25 cellular contexts compared by ENCODE assay signal in genomic region chr2:238883315-238884004, GRCh38. TPM values are rescaled to one million over a fixed set of nuclear protein-coding genes. Genes with fewer than 3 reads are reported as not detected.
A peak's percentile ranks its signal among the peaks of the same experiment; 100 is the strongest.
DNase-seq lines count a peak whose midpoint lies in the region; ATAC-seq and TF ChIP-seq lines count a peak whose summit lies in the region.
"Had no signal": no experiment of that assay in that cellular context is flagged by ENCODE, and none has a peak within 500 bp of the region (broad histone marks: within the 10 kb centered on the region; RNA-seq: fewer than 3 reads in every experiment).

No MANE protein-coding gene starts in this region.

- intact Hi-C loops in vagina (cut with DNase I): no loop called here

- H3K4me1 ChIP-seq in osteoblast (ENCODE audit: insufficient read depth, low read length) (peaks cover 21% of the 10 kb centered on the region), vagina (peaks cover 48% of the 10 kb centered on the region)
- H3K4me1 ChIP-seq: body of pancreas, foreskin keratinocyte had no signal

- H3K79me2 ChIP-seq in osteoblast (ENCODE audit: insufficient read depth, low read length): no peaks in the 10 kb centered on the region

- H3K4me3 ChIP-seq in fibroblast of mammary gland (ENCODE audit: control insufficient read depth, low read depth, low read length) (no peak overlapping the region), osteoblast (ENCODE audit: insufficient read depth, low read length) (peak overlapping the region; percentile 42), vagina (peak overlapping the region in 1 of 2 donors; percentile 26)
- H3K4me3 ChIP-seq: body of pancreas, PC-9, thyroid gland had no signal

- TF ChIP-seq POLR2A in vagina (IDR thresholded peaks at IDR 0.05): no peak

- no peak for TF ChIP-seq CTCF in fibroblast of mammary gland (conservative IDR thresholded peaks at IDR 0.05; ENCODE audit: control insufficient read depth, insufficient read depth, low read depth, low read length)
- no peak for TF ChIP-seq CTCF in osteoblast (IDR thresholded peaks at IDR 0.05; ENCODE audit: extremely low read depth, low read depth, low read length)
- no peak for TF ChIP-seq CTCF in vagina (IDR thresholded peaks at IDR 0.05)

- H4K20me1 ChIP-seq in osteoblast (ENCODE audit: insufficient read depth, low read length): peaks cover 35% of the 10 kb centered on the region

- no peak for ATAC-seq in HG03280 (IDR thresholded peaks at IDR 0.05; ENCODE audit: unreplicated experiment)
- ATAC-seq: body of pancreas; foreskin keratinocyte; stimulated activated memory B cell treated with anti-CD40 and anti-IgM and Interleukin-4, amounts not matched to agents 10 μg/mL and 1 μg/mL and 100 μg/mL, for 72 hours; WTC11 had no signal

- no peak overlapping the region for H3K27ac ChIP-seq in osteoblast (ENCODE audit: low read depth, low read length)
- peak overlapping the region; percentile 72 for H3K27ac ChIP-seq in vagina
- H3K27ac ChIP-seq: 22Rv1, body of pancreas, foreskin keratinocyte, PC-9 had no signal

- H3K9me3 ChIP-seq in osteoblast (ENCODE audit: low read depth, low read length) (no peaks in the 10 kb centered on the region), vagina (no peaks in the 10 kb centered on the region)
- H3K9me3 ChIP-seq: body of pancreas, thyroid gland had no signal

- peak; percentile 44 for DNase-seq in NCI-H82 (lab: John Stamatoyannopoulos, UW)
- DNase-seq in NCI-H82 treated with DMSO at 0.1 percent for 48 hours (lab: John Stamatoyannopoulos, UW; ENCODE audit: unreplicated experiment): no peak
- peak; percentile 69 for DNase-seq in fibroblast of mammary gland (ENCODE audit: low read depth)
- no peak for DNase-seq in osteoblast (ENCODE audit: insufficient read length, low spot score, missing footprints)
- no peak for DNase-seq in vagina (ENCODE audit: extremely low spot score in 2 of 2)
- no peak for DNase-seq in activated CD4-positive, CD25-positive, alpha-beta regulatory T cell treated with anti-CD3 and anti-CD28 coated beads, Interleukin-2, amount 50 U/mL, for 72 hours
- DNase-seq in activated naive CD4-positive, alpha-beta T cell (lab: John Stamatoyannopoulos, UW): no peak
- DNase-seq: activated CD4-positive, alpha-beta memory T cell treated with anti-CD3 and anti-CD28 coated beads, Interleukin-2, amount 10 ng/mL, durations not matched to agents 7 days and 5 days; activated naive CD4-positive, alpha-beta T cell treated with anti-CD3 and anti-CD28 coated beads, Interleukin-2, amount 50 U/mL, for 16 hours; activated T-cell treated with anti-CD3 and anti-CD28 coated beads, Interleukin-2, amount 50 U/mL, for 1 hour; body of pancreas; cortex of kidney; DMS 273 treated with DMSO at 0.1 percent for 48 hours; foreskin keratinocyte; GDM1; kidney glomerular epithelial cell; MM.1S; NCI-H146; PC-9; thyroid gland had no signal

- H3K27me3 ChIP-seq in osteoblast (ENCODE audit: insufficient read depth, low read length): no peaks in the 10 kb centered on the region
- no peaks in the 10 kb centered on the region for H3K27me3 ChIP-seq in vagina
- H3K27me3 ChIP-seq: body of pancreas, foreskin keratinocyte, thyroid gland had no signal

- no peaks in the 10 kb centered on the region for H3K36me3 ChIP-seq in osteoblast (ENCODE audit: insufficient read depth, low read length)
- no peaks in the 10 kb centered on the region for H3K36me3 ChIP-seq in vagina
- H3K36me3 ChIP-seq: thyroid gland had no signal

- H3K4me2 ChIP-seq in osteoblast (ENCODE audit: insufficient read depth, low read length): peak overlapping the region; percentile 72
- H3K4me2 ChIP-seq: PC-9 had no signal

- H2AFZ ChIP-seq in osteoblast (ENCODE audit: low read length): no peak overlapping the region
- H2AFZ ChIP-seq: PC-9 had no signal

RNA-seq across cellular contexts. Expression of gene TWIST2, which starts 35.6 kb away (rescaled TPM):
- 9.4 TPM in 2 replicates for total RNA-seq in osteoblast
- 214 TPM for total RNA-seq in vagina
- total RNA-seq: activated CD4-positive, alpha-beta memory T cell treated with anti-CD3 and anti-CD28 coated beads, Interleukin-2, amount 10 ng/mL, durations not matched to agents 7 days and 5 days; T-helper 2 cell treated with Interferon-gamma antibody and Interleukin-4, amounts not matched to agents 100 ng/mL and 5 ng/mL, for 36 hours had no signal

Comparison
In these comparisons a context has a peak if more than half of its experiments do, and no peak if none do; other contexts are left out.
1. DNase-seq: peak in NCI-H82 (single experiment) and fibroblast of mammary gland (single experiment); none in NCI-H82 treated with DMSO at 0.1 percent for 48 hours (single experiment), osteoblast (single experiment), vagina (0 of 2), activated CD4-positive, CD25-positive, alpha-beta regulatory T cell treated with anti-CD3 and anti-CD28 coated beads, Interleukin-2, amount 50 U/mL, for 72 hours (single experiment) and activated naive CD4-positive, alpha-beta T cell (0 of 4).
2. RNA of gene TWIST2, which starts 35.6 kb away (total RNA-seq): 214 TPM in vagina (single experiment); 9.4 TPM in osteoblast; every median in the first group is over 10 times any median in the second.